12 cellular contexts compared by ENCODE assay signal in the genomic region with DNA sequence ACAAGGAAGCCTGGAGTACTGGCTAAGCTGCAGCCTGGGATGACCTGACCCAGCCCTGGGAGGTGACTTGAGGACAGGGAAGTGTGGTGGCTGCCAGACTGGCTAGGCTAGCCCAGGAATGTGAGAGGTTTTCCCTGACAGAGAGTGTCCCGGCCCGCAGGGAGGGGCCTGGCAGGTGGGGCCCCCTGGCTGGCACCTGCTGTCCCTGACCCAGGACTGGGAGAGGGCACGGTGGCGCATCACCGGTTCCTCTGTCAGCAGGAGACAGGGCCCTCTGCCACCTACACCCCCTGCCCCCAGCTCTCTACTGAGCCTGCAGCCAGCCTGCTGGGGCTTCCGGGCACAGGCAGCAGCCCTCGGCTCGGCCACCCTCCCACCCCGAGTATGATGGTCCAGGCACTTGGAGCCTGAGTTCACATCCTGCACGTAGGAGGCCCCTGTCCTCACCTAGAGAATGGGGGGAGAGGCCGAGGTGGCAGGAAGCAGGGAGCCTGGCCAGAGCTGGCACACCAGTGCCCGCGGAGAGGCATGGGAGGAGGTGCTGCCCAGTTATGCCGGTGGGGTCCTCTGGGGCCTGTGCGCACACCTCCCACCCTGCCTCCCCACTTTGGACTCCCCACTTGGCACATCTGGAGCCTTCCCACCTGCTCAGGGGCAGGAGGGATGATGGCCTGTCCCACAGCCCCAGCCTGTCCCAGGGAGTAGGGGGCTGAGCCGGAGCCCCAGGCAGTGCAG. TPM values are rescaled to one million over a fixed set of nuclear protein-coding genes. Genes with fewer than 3 reads are reported as not detected.
DNase-seq lines count a peak whose midpoint lies in the region; ATAC-seq and TF ChIP-seq lines count a peak whose summit lies in the region.
"Had no signal": no experiment of that assay in that cellular context is flagged by ENCODE, and none has a peak within 500 bp of the region (broad histone marks: within the 10 kb centered on the region; RNA-seq: fewer than 3 reads in every experiment).

No MANE protein-coding gene starts in this region.

- ATAC-seq in natural killer cell = no peak

- H3K27ac Mint-ChIP-seq in chondrocyte (ENCODE audit: unreplicated experiment) = no peak overlapping the region
- no peak overlapping the region for H3K27ac Mint-ChIP-seq in natural killer cell

- H3K36me3 Mint-ChIP-seq in chondrocyte (ENCODE audit: low read depth) (no peaks in the 10 kb centered on the region), natural killer cell (no peaks in the 10 kb centered on the region)

- H3K9ac ChIP-seq in BLaER1 treated with 17β-estradiol and CSF1 and Interleukin-3, amounts not matched to agents 10 nM and 100 nM = peak overlapping the region in 8 of 11 experiments; percentile 76 to 88 (median 85); a peak in 13 of 22 replicates
- H3K9ac ChIP-seq in HUES64 (ENCODE audit: low read depth, low read length) = no peak overlapping the region

- DNase-seq in chondrocyte (ENCODE audit: low spot score) = peak; percentile 92
- no peak for DNase-seq in natural killer cell
- DNase-seq in GDM1 (lab: John Stamatoyannopoulos, UW) = no peak
- no peak for DNase-seq in NCI-H226
- no peak for DNase-seq in RKO (ENCODE audit: low spot score)
- no peak for DNase-seq in inferior parietal cortex (ENCODE audit: extremely low spot score)
- DNase-seq: amygdala; DMS153; IMR-90; stimulated activated CD4-positive, alpha-beta T cell treated with anti-CD3 and anti-CD28 coated beads, Interleukin-2, amount 100 ng/mL, for 48 hours had no signal

- peaks cover 0 to 29% (median 13%) of the 10 kb centered on the region in 11 experiments; a peak in 14 of 22 replicates for H4K20me1 ChIP-seq in BLaER1 treated with 17β-estradiol and CSF1 and Interleukin-3, amounts not matched to agents 10 nM and 100 nM

- no peak overlapping the region for H3K4me3 Mint-ChIP-seq in chondrocyte (ENCODE audit: unreplicated experiment)
- H3K4me3 Mint-ChIP-seq in natural killer cell = peak overlapping the region; percentile 49

- H3K9me3 ChIP-seq in BLaER1 treated with 17β-estradiol and CSF1 and Interleukin-3, amounts not matched to agents 10 nM and 100 nM (replicated peaks in 1 of 11) = no peaks in the 10 kb centered on the region
- no peaks in the 10 kb centered on the region for H3K9me3 ChIP-seq in HUES64 (ENCODE audit: insufficient read depth, low read depth, low read length)

- intact Hi-C loops in natural killer cell (cut with micrococcal nuclease) = loop anchor here (5.0 kb wide), 1 partner anchor 37 kb away; a partner anchor contains a TSS

- H3K27me3 ChIP-seq in BLaER1 treated with 17β-estradiol and CSF1 and Interleukin-3, amounts not matched to agents 10 nM and 100 nM = no peaks in the 10 kb centered on the region
- no peaks in the 10 kb centered on the region for H3K27me3 ChIP-seq in HUES64 (ENCODE audit: insufficient read depth, low read length)

- H3K4me3 ChIP-seq in BLaER1 treated with 17β-estradiol and CSF1 and Interleukin-3, amounts not matched to agents 10 nM and 100 nM = peak overlapping the region in 1 of 10 experiments; percentile 66; a peak in 1 of 20 replicates
- peak overlapping the region; percentile 66; the same call in 1 of the 2 replicates for H3K4me3 ChIP-seq in HUES64 (ENCODE audit: low read length)

- no peaks in the 10 kb centered on the region for H3K36me3 ChIP-seq in BLaER1 treated with 17β-estradiol and CSF1 and Interleukin-3, amounts not matched to agents 10 nM and 100 nM
- H3K36me3 ChIP-seq in HUES64 (ENCODE audit: insufficient read depth, low read length) = no peaks in the 10 kb centered on the region

- peak overlapping the region; percentile 75 to 88 (median 81) for H3K4me2 ChIP-seq in BLaER1 treated with 17β-estradiol and CSF1 and Interleukin-3, amounts not matched to agents 10 nM and 100 nM

- H3K4me1 ChIP-seq in BLaER1 treated with 17β-estradiol and CSF1 and Interleukin-3, amounts not matched to agents 10 nM and 100 nM = peaks cover 41 to 70% (median 61%) of the 10 kb centered on the region in 10 experiments
- H3K4me1 ChIP-seq in HUES64 (ENCODE audit: insufficient read depth, low read length) = no peaks in the 10 kb centered on the region

- H3K27ac ChIP-seq in BLaER1 treated with 17β-estradiol and CSF1 and Interleukin-3, amounts not matched to agents 10 nM and 100 nM = peak overlapping the region in 5 of 11 experiments; percentile 78 to 89 (median 85); a peak in 5 of 22 replicates
- H3K27ac ChIP-seq in HUES64 (ENCODE audit: low read depth, low read length) = no peak overlapping the region; the same call in 1 of the 2 replicates

- peaks cover 2% of the 10 kb centered on the region for H3K27me3 Mint-ChIP-seq in chondrocyte (ENCODE audit: low read depth)
- H3K27me3 Mint-ChIP-seq in natural killer cell (ENCODE audit: low read depth in 2 of 2) = peaks cover 0 to 10% of the 10 kb centered on the region in 2 donors

- H3K4me1 Mint-ChIP-seq in chondrocyte (ENCODE audit: low read depth) (peaks cover 10% of the 10 kb centered on the region), natural killer cell (peaks cover 5 to 8% of the 10 kb centered on the region in 2 donors)

- TF ChIP-seq CTCF in chondrocyte (IDR thresholded peaks at IDR 0.05) (no peak), natural killer cell (IDR thresholded peaks at IDR 0.05) (no peak)

- WGBS in HUES64 = 91% methylated on average over 16 of the region's 16 CpGs

- no peaks in the 10 kb centered on the region for H3K9me3 Mint-ChIP-seq in chondrocyte (ENCODE audit: low read depth)
- H3K9me3 Mint-ChIP-seq in natural killer cell = no peaks in the 10 kb centered on the region

RNA-seq across cellular contexts. Expression of a gene that starts 0.5 kb away (rescaled TPM):
- 1.6 TPM for polyA plus RNA-seq in HUES64 (2013, experiment 1 of 2)
- polyA plus RNA-seq in HUES64 (2013, experiment 2 of 2) = 1.1 TPM
- total RNA-seq in chondrocyte = 2.8 to 4.3 TPM (median 3.1 TPM) in 3 replicates
- total RNA-seq in natural killer cell = 1 to 10 TPM in 2 of 3 donors, under 1 TPM in 1; 0.42 to 1.3 (median 1.2) TPM

RNA-seq across cellular contexts. Expression of a gene that starts 32.9 kb away (rescaled TPM):
- polyA plus RNA-seq in HUES64 (2013, experiment 1 of 2) = 298 TPM
- 286 TPM for polyA plus RNA-seq in HUES64 (2013, experiment 2 of 2)
- total RNA-seq in chondrocyte (363 to 615 TPM (median 378 TPM) in 3 replicates), natural killer cell (1,000 to 10,000 TPM; 1,131 to 1,162 (median 1,149) TPM)

RNA-seq across cellular contexts. Expression of a gene that starts 37.2 kb away (rescaled TPM):
- polyA plus RNA-seq in HUES64 (2013, experiment 1 of 2) = 22.2 TPM
- polyA plus RNA-seq in HUES64 (2013, experiment 2 of 2) = 25.4 TPM
- 27.3 to 29.7 TPM (median 27.4 TPM) in 3 replicates for total RNA-seq in chondrocyte
- total RNA-seq in natural killer cell = 10 to 100 TPM; 34.2 to 37.9 (median 36.5) TPM

RNA-seq across cellular contexts. Expression of a gene that starts 57.6 kb away (rescaled TPM):
- polyA plus RNA-seq in HUES64 (2013, experiment 1 of 2) = 208 TPM
- 201 TPM for polyA plus RNA-seq in HUES64 (2013, experiment 2 of 2)
- 205 to 231 TPM (median 225 TPM) in 3 replicates for total RNA-seq in chondrocyte
- 100 to 1,000 TPM; 146 to 207 (median 161) TPM for total RNA-seq in natural killer cell
